In genomic region chr10:98331888-98332287, GRCh38 we compare ENCODE assay signal across 8 cellular contexts.
DNase-seq lines count a peak whose midpoint lies in the region; ATAC-seq and TF ChIP-seq lines count a peak whose summit lies in the region.

No MANE protein-coding gene starts in this region.

- no peak for DNase-seq in Calu3
- DNase-seq in H9 = peak; percentile 85
- peak; percentile 21 for DNase-seq in RPMI8226
- DNase-seq in hepatocyte (ENCODE audit: low spot score) = no peak
- DNase-seq in C1 segment of cervical spinal cord (lab: John Stamatoyannopoulos, UW) = no peak
- no peak for DNase-seq in T-cell

- H3K18ac ChIP-seq in H9 (ENCODE audit: insufficient read length, low read depth, low read length) = no peak overlapping the region

- H2BK5ac ChIP-seq in H9 (ENCODE audit: insufficient read length, low read length) = no peak overlapping the region

- H3K4me3 ChIP-seq in hepatocyte = no peak overlapping the region

- H3K36me3 Mint-ChIP-seq in Calu3 (ENCODE audit: insufficient read depth, unreplicated experiment) (no peaks in the 10 kb centered on the region), H9 (ENCODE audit: insufficient read depth in 1 of 3, low read depth in 3 of 3) (0 out of 7 replicates have a peak, but pooled peaks cover 0 to 6% (median 0%) of the 10 kb centered on the region in 3 experiments), T-cell (no peaks in the 10 kb centered on the region)

- no peaks in the 10 kb centered on the region for H3K9me3 Mint-ChIP-seq in Calu3 (ENCODE audit: low read depth, unreplicated experiment)
- H3K9me3 Mint-ChIP-seq in H9 = peaks cover 0 to 6% of the 10 kb centered on the region in 2 experiments; a peak in 2 of 5 replicates
- peaks cover 0 to 3% (median 0%) of the 10 kb centered on the region in 3 donors for H3K9me3 Mint-ChIP-seq in T-cell

- no peak overlapping the region for H3K4me2 ChIP-seq in H9 (ENCODE audit: insufficient read depth, insufficient read length, low read length)
- no peak overlapping the region for H3K4me2 ChIP-seq in hepatocyte

- H3K56ac ChIP-seq in H9 (ENCODE audit: insufficient read length, low read depth, low read length) = no peak overlapping the region

- no peak overlapping the region for H3T11ph ChIP-seq in H9 (ENCODE audit: low read length)

- no peak for ATAC-seq in HG03039 (IDR thresholded peaks at IDR 0.05; ENCODE audit: unreplicated experiment)
- ATAC-seq in GM21529 (IDR thresholded peaks at IDR 0.05; ENCODE audit: unreplicated experiment) = no peak
- no peak for ATAC-seq in T-cell (replicated peaks in 1 of 4)

- no TSS peak for BruUV-seq in Calu3 (replicated peaks; lab: Mats Ljungman, UMichigan)

- no peak overlapping the region for H3K27ac ChIP-seq in H9 (ENCODE audit: insufficient read length, low read depth, low read length)
- H3K27ac ChIP-seq in hepatocyte = no peak overlapping the region

- H4K8ac ChIP-seq in H9 (replicated peaks; ENCODE audit: insufficient read length, low read depth, low read length) = no peak overlapping the region

- no peak overlapping the region for H2BK12ac ChIP-seq in H9 (ENCODE audit: insufficient read length, low read depth, low read length)

- H3K79me1 ChIP-seq in H9 (ENCODE audit: insufficient read depth, low read depth, low read length, poor library complexity, severe bottlenecking) = no peaks in the 10 kb centered on the region

- H3K23ac ChIP-seq in H9 (ENCODE audit: insufficient read length, low read depth, low read length) = no peak overlapping the region

- H3K9me2 ChIP-seq in hepatocyte (replicated peaks; ENCODE audit: insufficient read depth) = no peaks in the 10 kb centered on the region

- peak; percentile 21 for TF ChIP-seq CTCF in Calu3 (IDR thresholded peaks at IDR 0.05; ENCODE audit: unreplicated experiment)
- TF ChIP-seq CTCF in H9 (conservative IDR thresholded peaks at IDR 0.05) = peak; percentile 81
- TF ChIP-seq CTCF in hepatocyte (IDR thresholded peaks at IDR 0.05; ENCODE audit: poor library complexity) = peak; percentile 2

- H3K4me3 Mint-ChIP-seq in Calu3 (ENCODE audit: low read depth, unreplicated experiment) (no peak overlapping the region), H9 (no peak overlapping the region), T-cell (no peak overlapping the region)

- CTCF ChIA-PET in Calu3 (lab: Charles Lee) = no interaction called here
- CTCF ChIA-PET in T-cell (lab: Charles Lee) = interaction anchor here in 1 of 2 donors (1.2 kb wide), 1 partner anchor 61 kb away, joined by 3 read pairs; no protein-coding TSS in a partner anchor

- H4K91ac ChIP-seq in H9 (ENCODE audit: insufficient read length, low read depth, low read length) = no peak overlapping the region

- POLR2A ChIA-PET in T-cell (lab: Charles Lee) = no interaction called here

- intact Hi-C loops in Calu3 (cut with micrococcal nuclease; ENCODE audit: unreplicated experiment) = no loop called here

- no peak overlapping the region for H4K5ac ChIP-seq in H9 (ENCODE audit: insufficient read length, low read depth, low read length)

- H3K4ac ChIP-seq in H9 (ENCODE audit: low read depth, low read length) = no peak overlapping the region

- H3K27me3 Mint-ChIP-seq in Calu3 (ENCODE audit: unreplicated experiment) (no peaks in the 10 kb centered on the region), H9 (ENCODE audit: low read depth) (no peaks in the 10 kb centered on the region; the same call in 1 of the 2 replicates), T-cell (peaks cover 7 to 14% of the 10 kb centered on the region in 2 donors)

- no peaks in the 10 kb centered on the region for H3K4me1 ChIP-seq in H9 (ENCODE audit: insufficient read depth, low read length)
- peaks cover 6% of the 10 kb centered on the region for H3K4me1 ChIP-seq in hepatocyte (ENCODE audit: insufficient read depth)

- H2AFZ ChIP-seq in H9 (ENCODE audit: low read length) = no peak overlapping the region
- no peak overlapping the region for H2AFZ ChIP-seq in hepatocyte

- no CpG with 5 or more reads among the region's 6 CpGs for WGBS in H9 (ENCODE audit: extremely low coverage, insufficient read length, low lambda C conversion rate)
- 65% methylated on average over 6 of the region's 6 CpGs for WGBS in hepatocyte (ENCODE audit: low lambda C conversion rate, missing lambda C conversion rate)

- H3K23me2 ChIP-seq in H9 (ENCODE audit: insufficient read length, low read depth, low read length, poor library complexity, severe bottlenecking) = no peaks in the 10 kb centered on the region

- H2BK120ac ChIP-seq in H9 (ENCODE audit: low read depth, low read length, poor library complexity, severe bottlenecking) = no peak overlapping the region

- no peak overlapping the region for H3K14ac ChIP-seq in H9 (ENCODE audit: insufficient read depth, low read length)

- no peak overlapping the region for H3K9ac ChIP-seq in H9 (ENCODE audit: extremely low read depth, insufficient read length, low read length)

- H3K27me3 ChIP-seq in H9 (ENCODE audit: insufficient read depth, low read length) = no peaks in the 10 kb centered on the region
- no peaks in the 10 kb centered on the region for H3K27me3 ChIP-seq in hepatocyte

- H3K36me3 ChIP-seq in hepatocyte (replicated peaks; ENCODE audit: insufficient read depth, low read depth) = no peaks in the 10 kb centered on the region

- H3K4me1 Mint-ChIP-seq in Calu3 (ENCODE audit: low read depth, unreplicated experiment) (peaks cover 20% of the 10 kb centered on the region), H9 (peaks cover 6 to 7% of the 10 kb centered on the region in 2 experiments), T-cell (no peaks in the 10 kb centered on the region)

- H3K9me3 ChIP-seq in H9 (ENCODE audit: control insufficient read depth, low read depth, low read length) = no peaks in the 10 kb centered on the region
- H3K9me3 ChIP-seq in hepatocyte (ENCODE audit: low read depth) = no peaks in the 10 kb centered on the region

- H2AK5ac ChIP-seq in H9 (ENCODE audit: insufficient read length, low read length) = no peak overlapping the region

- no peak overlapping the region for H2BK20ac ChIP-seq in H9 (ENCODE audit: low read depth, low read length, poor library complexity, severe bottlenecking)

- no peak overlapping the region for H3K27ac Mint-ChIP-seq in Calu3 (ENCODE audit: unreplicated experiment)
- no peak overlapping the region for H3K27ac Mint-ChIP-seq in H9
- H3K27ac Mint-ChIP-seq in T-cell = no peak overlapping the region

- H4K20me1 ChIP-seq in H9 (ENCODE audit: control insufficient read depth, insufficient read depth, insufficient read length) = no peaks in the 10 kb centered on the region
- H4K20me1 ChIP-seq in hepatocyte (ENCODE audit: insufficient read depth, poor library complexity, severe bottlenecking) = no peaks in the 10 kb centered on the region

- no peaks in the 10 kb centered on the region for H3K79me2 ChIP-seq in H9 (ENCODE audit: insufficient read depth, low read length)
- no peaks in the 10 kb centered on the region for H3K79me2 ChIP-seq in hepatocyte

- no peak overlapping the region for H2BK15ac ChIP-seq in H9 (ENCODE audit: low read depth, low read length)

Comparison
In these comparisons a context has a peak if more than half of its experiments do, and no peak if none do; other contexts are left out.
1. DNase-seq: peak in H9 (single experiment) and RPMI8226 (single experiment); none in Calu3 (single experiment), hepatocyte (single experiment), C1 segment of cervical spinal cord (0 of 14) and T-cell (0 of 34).
2. CTCF ChIP-seq: peak in every context shown above with its lines; median percentile 81 in H9; 21 in Calu3; 2 in hepatocyte.